In the genomic region with DNA sequence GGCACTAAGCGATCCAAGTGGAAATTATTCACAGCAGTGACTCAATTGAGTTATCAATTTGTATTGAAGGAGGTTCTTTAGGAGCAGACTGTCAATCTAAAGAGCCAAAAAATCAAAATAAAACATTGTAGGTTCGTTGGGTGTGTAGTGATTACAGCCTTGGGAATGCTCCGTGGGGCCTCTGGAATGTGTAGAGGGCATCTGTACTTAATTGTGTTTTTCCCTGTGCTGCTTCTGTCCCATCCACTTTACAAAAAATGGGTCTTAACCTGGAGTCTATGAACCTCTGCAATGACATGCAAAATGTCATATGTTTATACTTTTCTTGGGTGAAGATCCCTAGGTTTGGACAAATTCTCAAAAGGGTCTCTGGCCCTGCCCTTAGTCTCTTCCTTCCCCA, we compare ENCODE assay signal across 14 cellular contexts.
DNase-seq lines count a peak whose midpoint lies in the region; TF ChIP-seq lines count a peak whose summit lies in the region.
"Had no signal": no experiment of that assay in that cellular context is flagged by ENCODE, and none has a peak within 500 bp of the region (broad histone marks: within the 10 kb centered on the region; RNA-seq: fewer than 3 reads in every experiment).

No MANE protein-coding gene starts in this region.

- H3K9me2 ChIP-seq in DOHH2 (replicated peaks; ENCODE audit: control insufficient read depth, low read length) (no peaks in the 10 kb centered on the region), OCI-LY1 (ENCODE audit: low read depth, low read length) (no peaks in the 10 kb centered on the region)

- H3K9ac ChIP-seq in OCI-LY1 (ENCODE audit: low read length) (peak overlapping the region; percentile 27; the same call in 1 of the 2 replicates), endodermal cell (ENCODE audit: extremely low read depth, low read length, poor library complexity, severe bottlenecking) (no peak overlapping the region), parathyroid adenoma (no peak overlapping the region)
- H3K9ac ChIP-seq: KMS-11 had no signal

- H3K27ac ChIP-seq in DOHH2 (ENCODE audit: low read depth, low read length) = 0 out of 2 replicates have a peak overlapping the region, but pooled peaks have one; percentile 16
- peak overlapping the region; percentile 100 for H3K27ac ChIP-seq in OCI-LY1 (ENCODE audit: low read depth, low read length, poor library complexity, severe bottlenecking)
- H3K27ac ChIP-seq in endodermal cell (ENCODE audit: low read depth, low read length) = peak overlapping the region; percentile 8
- peak overlapping the region; percentile 96 for H3K27ac ChIP-seq in parathyroid adenoma
- H3K27ac ChIP-seq: HL-60, KMS-11, spleen had no signal

- no peak overlapping the region for H3K4me3 Mint-ChIP-seq in endodermal cell

- no peaks in the 10 kb centered on the region for H4K20me1 ChIP-seq in DOHH2 (ENCODE audit: control insufficient read depth, insufficient read depth, low read depth, low read length)
- no peaks in the 10 kb centered on the region for H4K20me1 ChIP-seq in OCI-LY1 (ENCODE audit: insufficient read depth, low read length)

- H3F3A ChIP-seq in DOHH2 (ENCODE audit: control insufficient read depth, insufficient read depth) = no peaks in the 10 kb centered on the region
- 0 out of 2 replicates have a peak, but pooled peaks cover 4% of the 10 kb centered on the region for H3F3A ChIP-seq in OCI-LY1 (ENCODE audit: insufficient read depth, low read length)

- no peak for TF ChIP-seq CTCF in DOHH2 (IDR thresholded peaks at IDR 0.05; ENCODE audit: low read depth, low read length, poor library complexity, severe bottlenecking)
- TF ChIP-seq CTCF in OCI-LY1 (IDR thresholded peaks at IDR 0.05; ENCODE audit: low read length) = no peak
- no peak for TF ChIP-seq CTCF in endodermal cell (conservative IDR thresholded peaks at IDR 0.05)
- TF ChIP-seq CTCF in parathyroid adenoma (IDR thresholded peaks at IDR 0.05) = no peak

- H3K4me1 Mint-ChIP-seq in endodermal cell = peaks cover 33% of the 10 kb centered on the region

- no peak overlapping the region for H3K27ac Mint-ChIP-seq in endodermal cell
- H3K27ac Mint-ChIP-seq: activated T-helper 2 cell treated with anti-CD3 and anti-CD28 coated beads, Interferon-gamma antibody, Interleukin-2, Interleukin-4, amounts not matched to agents 10 μg/mL and 5 μg/mL and 100 μg/mL, durations not matched to agents 14 hours and 24 hours and 36 hours had no signal

- peaks cover 9% of the 10 kb centered on the region for H3K27me3 Mint-ChIP-seq in endodermal cell (ENCODE audit: insufficient read depth)

- H2AFZ ChIP-seq in OCI-LY1 (ENCODE audit: low read length) = no peak overlapping the region
- H2AFZ ChIP-seq in parathyroid adenoma = no peak overlapping the region

- no peak overlapping the region for H3K4me3 ChIP-seq in DOHH2 (ENCODE audit: low read length)
- H3K4me3 ChIP-seq in OCI-LY1 (ENCODE audit: low read depth, low read length, poor library complexity, severe bottlenecking) = no peak overlapping the region
- H3K4me3 ChIP-seq in endodermal cell (ENCODE audit: low read length) = no peak overlapping the region
- no peak overlapping the region for H3K4me3 ChIP-seq in parathyroid adenoma (ENCODE audit: low read depth, low read length)
- H3K4me3 ChIP-seq: spleen had no signal

- H3K27me3 ChIP-seq in DOHH2 (ENCODE audit: control insufficient read depth, low read length) = no peaks in the 10 kb centered on the region
- H3K27me3 ChIP-seq in OCI-LY1 (ENCODE audit: insufficient read depth, low read length) = no peaks in the 10 kb centered on the region
- H3K27me3 ChIP-seq in endodermal cell (ENCODE audit: control insufficient read depth, insufficient read depth, low read length, poor library complexity, severe bottlenecking) = no peaks in the 10 kb centered on the region
- no peaks in the 10 kb centered on the region for H3K27me3 ChIP-seq in parathyroid adenoma (ENCODE audit: control insufficient read depth, insufficient read depth, low read length)
- H3K27me3 ChIP-seq: spleen had no signal

- WGBS in endodermal cell (ENCODE audit: insufficient coverage in 1 of 2, insufficient read length in 1 of 2), 2 experiments = 57 to 77% methylated on average over 1 to 3 of the region's 3 CpGs

- H3K4me2 ChIP-seq in DOHH2 (ENCODE audit: low read length) = peak overlapping the region; percentile 46
- peak overlapping the region; percentile 16; the same call in 1 of the 2 replicates for H3K4me2 ChIP-seq in OCI-LY1 (ENCODE audit: low read length)
- peak overlapping the region; percentile 50 for H3K4me2 ChIP-seq in parathyroid adenoma (ENCODE audit: low read length)
- H3K4me2 ChIP-seq: KMS-11 had no signal

- H3K4me1 ChIP-seq in DOHH2 (ENCODE audit: control insufficient read depth, low read length) = peaks cover 52% of the 10 kb centered on the region
- H3K4me1 ChIP-seq in OCI-LY1 (ENCODE audit: insufficient read depth, low read length, severe bottlenecking) = peaks cover 85% of the 10 kb centered on the region
- H3K4me1 ChIP-seq in endodermal cell (ENCODE audit: control insufficient read depth, insufficient read depth, low read length) = peaks cover 19% of the 10 kb centered on the region
- H3K4me1 ChIP-seq in parathyroid adenoma = peaks cover 84% of the 10 kb centered on the region

- intact Hi-C loops in head of caudate nucleus (cut with DNase I) = no loop called here

- no peaks in the 10 kb centered on the region for H3K9me3 ChIP-seq in DOHH2 (ENCODE audit: control insufficient read depth, insufficient read depth, low read length)
- H3K9me3 ChIP-seq in OCI-LY1 (ENCODE audit: low read length) = no peaks in the 10 kb centered on the region
- H3K9me3 ChIP-seq in endodermal cell (ENCODE audit: control insufficient read depth, low read length) = no peaks in the 10 kb centered on the region
- no peaks in the 10 kb centered on the region for H3K9me3 ChIP-seq in parathyroid adenoma (ENCODE audit: control insufficient read depth, low read length)
- H3K9me3 ChIP-seq: spleen had no signal

- peaks cover 16% of the 10 kb centered on the region for H3K36me3 Mint-ChIP-seq in endodermal cell (ENCODE audit: low read depth)

- no peaks in the 10 kb centered on the region for H3K9me3 Mint-ChIP-seq in endodermal cell
- H3K9me3 Mint-ChIP-seq: activated T-helper 2 cell treated with anti-CD3 and anti-CD28 coated beads, Interferon-gamma antibody, Interleukin-2, Interleukin-4, amounts not matched to agents 10 μg/mL and 5 μg/mL and 100 μg/mL, durations not matched to agents 14 hours and 24 hours and 36 hours had no signal

- peaks cover 12% of the 10 kb centered on the region for H3K36me3 ChIP-seq in DOHH2 (ENCODE audit: control insufficient read depth, low read length)
- H3K36me3 ChIP-seq in OCI-LY1 (ENCODE audit: insufficient read depth, low read length) = peaks cover 51% of the 10 kb centered on the region; the same call in 1 of the 2 replicates
- no peaks in the 10 kb centered on the region for H3K36me3 ChIP-seq in endodermal cell (ENCODE audit: control insufficient read depth, insufficient read depth, low read length)
- H3K36me3 ChIP-seq in parathyroid adenoma (ENCODE audit: control insufficient read depth, insufficient read depth, low read length) = no peaks in the 10 kb centered on the region

- no peak for DNase-seq in endodermal cell
- DNase-seq in head of caudate nucleus = no peak
- DNase-seq in SK-N-DZ (ENCODE audit: low spot score) = no peak
- no peak for DNase-seq in COR-L47 (lab: John Stamatoyannopoulos, UW)
- DNase-seq in hippocampal formation (lab: John Stamatoyannopoulos, UW) = no peak
- DNase-seq: activated CD4-positive, alpha-beta T cell treated with anti-CD3 and anti-CD28 coated beads, Interleukin-2, amount 50 U/mL, for 48 hours; aorta; spleen had no signal

- H3K79me2 ChIP-seq in DOHH2 (ENCODE audit: control insufficient read depth, low read length) = peaks cover 15% of the 10 kb centered on the region
- peaks cover 5% of the 10 kb centered on the region; the same call in 1 of the 2 replicates for H3K79me2 ChIP-seq in OCI-LY1 (ENCODE audit: insufficient read depth, low read length)
- peaks cover 39% of the 10 kb centered on the region for H3K79me2 ChIP-seq in parathyroid adenoma

Comparison
In these comparisons a context has a peak if more than half of its experiments do, and no peak if none do; other contexts are left out.
1. H3K27ac ChIP-seq: peak in every context shown above with its lines; median percentile 100 in OCI-LY1; 96 in parathyroid adenoma; 16 in DOHH2; 8 in endodermal cell.